ENCODE assay signal across 8 cellular contexts in genomic region chr10:70162892-70163201, GRCh38. TPM values are rescaled to one million over a fixed set of nuclear protein-coding genes. Genes with fewer than 3 reads are reported as not detected.
DNase-seq lines count a peak whose midpoint lies in the region; ATAC-seq, FAIRE-seq and TF ChIP-seq lines count a peak whose summit lies in the region.

No MANE protein-coding gene starts in this region.

- H3K4me3 ChIP-seq in upper lobe of left lung (no peak overlapping the region), thyroid gland (replicated peaks in 1 of 3) (no peak overlapping the region)

- DNase-seq in activated effector memory CD4-positive, alpha-beta T cell treated with Interleukin-2 at 50 U/mL for 16 hours: peak; percentile 16
- peak; percentile 48 for DNase-seq in stimulated activated CD8-positive, alpha-beta memory T cell treated with anti-CD3 and anti-CD28 coated beads, Interleukin-4, amount 100 ng/mL, for 24 hours (ENCODE audit: low read depth)
- DNase-seq in upper lobe of left lung (no peak), LoVo (ENCODE audit: low spot score) (no peak), frontal cortex (ENCODE audit: low spot score in 2 of 2) (no peak), thyroid gland (no peak)

- TF ChIP-seq POLR2A in upper lobe of left lung (IDR thresholded peaks at IDR 0.05): no peak
- TF ChIP-seq POLR2A in thyroid gland (IDR thresholded peaks at IDR 0.05): no peak

- 21 to 39% methylated on average over 1 of the region's 1 CpG for WGBS in upper lobe of left lung, 2 donors
- WGBS in thyroid gland, 2 donors: 67 to 80% methylated on average over 1 of the region's 1 CpG

- TF ChIP-seq EP300 in upper lobe of left lung (IDR thresholded peaks at IDR 0.05): no peak

- H3K4me1 ChIP-seq in upper lobe of left lung (peaks cover 36 to 55% (median 45%) of the 10 kb centered on the region in 4 donors), thyroid gland (peaks cover 10 to 11% of the 10 kb centered on the region in 2 donors)

- H3K27ac ChIP-seq in upper lobe of left lung (peak overlapping the region in 2 of 4 donors; percentile 10 to 32), thyroid gland (no peak overlapping the region)

- intact Hi-C loops in thyroid gland (cut with DNase I): no loop called here

- TF ChIP-seq CTCF in upper lobe of left lung (IDR thresholded peaks at IDR 0.05): no peak
- TF ChIP-seq CTCF in thyroid gland (IDR thresholded peaks at IDR 0.05): no peak

- ATAC-seq in GM19463 (IDR thresholded peaks at IDR 0.05; ENCODE audit: unreplicated experiment) (peak; percentile 91), HG03460 (IDR thresholded peaks at IDR 0.05; ENCODE audit: unreplicated experiment) (peak; percentile 91), upper lobe of left lung (ENCODE audit: low FRiP score in 2 of 2) (no peak)

- H3K36me3 ChIP-seq in upper lobe of left lung (peaks cover 0 to 65% (median 17%) of the 10 kb centered on the region in 4 donors), thyroid gland (no peaks in the 10 kb centered on the region)

- H3K27me3 ChIP-seq in upper lobe of left lung (no peaks in the 10 kb centered on the region), thyroid gland (no peaks in the 10 kb centered on the region)

- H3K9me3 ChIP-seq in upper lobe of left lung: no peaks in the 10 kb centered on the region
- H3K9me3 ChIP-seq in thyroid gland: no peaks in the 10 kb centered on the region

- no peak for FAIRE-seq in frontal cortex (lab: Jason Lieb, UNC)

RNA-seq across cellular contexts. Expression of gene SAR1A, which starts 7.5 kb away (rescaled TPM):
- total RNA-seq in upper lobe of left lung: 100 to 1,000 TPM in 4 of 6 donors, 10 to 100 TPM in 2; 34.3 to 130 (median 112) TPM
- total RNA-seq in frontal cortex: 233 TPM
- total RNA-seq in thyroid gland: 100 to 1,000 TPM in 3 of 4 donors, 10 to 100 TPM in 1; 99.6 to 125 (median 103) TPM

RNA-seq across cellular contexts. Expression of gene TYSND1, which starts 16.3 kb away (rescaled TPM):
- total RNA-seq in upper lobe of left lung (10 to 100 TPM in 5 of 6 donors, 1 to 10 TPM in 1; 9.1 to 23.0 (median 15.7) TPM), frontal cortex (5.3 TPM), thyroid gland (10 to 100 TPM; 17.1 to 31.2 (median 25.1) TPM)

RNA-seq across cellular contexts. Expression of gene AIFM2, which starts 30.2 kb away (rescaled TPM):
- total RNA-seq in upper lobe of left lung (10 to 100 TPM; 12.0 to 21.0 (median 17.2) TPM), frontal cortex (4.9 TPM), thyroid gland (10 to 100 TPM; 22.0 to 38.3 (median 31.1) TPM)

Comparison
In these comparisons a context has a peak if more than half of its experiments do, and no peak if none do; other contexts are left out.
1. ATAC-seq: peak in GM19463 (single experiment) and HG03460 (single experiment); none in upper lobe of left lung (0 of 2).
2. DNase-seq: peak in activated effector memory CD4-positive, alpha-beta T cell treated with Interleukin-2 at 50 U/mL for 16 hours (single experiment) and stimulated activated CD8-positive, alpha-beta memory T cell treated with anti-CD3 and anti-CD28 coated beads, Interleukin-4, amount 100 ng/mL, for 24 hours (single experiment); none in upper lobe of left lung (0 of 2), LoVo (single experiment), frontal cortex (0 of 2) and thyroid gland (0 of 2).